In the genomic region with DNA sequence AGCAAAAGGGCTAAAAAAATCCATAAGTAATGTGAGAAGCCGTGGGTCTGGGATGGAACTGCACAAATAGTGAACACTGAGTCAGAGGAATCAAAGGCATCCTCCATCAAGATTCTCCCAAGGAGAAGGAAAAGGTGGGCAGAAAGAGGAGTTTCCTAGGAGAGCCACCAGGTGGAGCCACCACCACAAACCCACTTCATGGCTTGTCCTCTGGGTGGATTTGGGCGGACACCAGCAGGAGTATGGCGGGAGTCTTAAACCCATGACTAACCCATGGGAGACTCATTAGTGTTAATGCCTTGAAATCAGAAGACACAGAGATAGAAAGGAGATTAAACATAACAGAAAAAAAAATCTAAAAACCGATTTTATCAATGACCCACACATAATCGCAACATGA, we compare ENCODE assay signal across 8 cellular contexts.
DNase-seq lines count a peak whose midpoint lies in the region; ATAC-seq, FAIRE-seq and TF ChIP-seq lines count a peak whose summit lies in the region.

No MANE protein-coding gene starts in this region.

- H3K4me1 ChIP-seq in BE2C (no peaks in the 10 kb centered on the region), parathyroid adenoma (no peaks in the 10 kb centered on the region)

- no peaks in the 10 kb centered on the region for H3K9me3 ChIP-seq in BE2C
- no peaks in the 10 kb centered on the region for H3K9me3 ChIP-seq in parathyroid adenoma (ENCODE audit: control insufficient read depth, low read length)

- H3K27ac ChIP-seq in parathyroid adenoma: no peak overlapping the region

- no peak overlapping the region for H2AFZ ChIP-seq in parathyroid adenoma

- no peaks in the 10 kb centered on the region for H3K27me3 ChIP-seq in BE2C
- no peaks in the 10 kb centered on the region for H3K27me3 ChIP-seq in parathyroid adenoma (ENCODE audit: control insufficient read depth, insufficient read depth, low read length)

- H3K4me2 ChIP-seq in parathyroid adenoma (ENCODE audit: low read length): no peak overlapping the region

- H3K4me3 ChIP-seq in BE2C (ENCODE audit: low read depth, low read length) (no peak overlapping the region), parathyroid adenoma (ENCODE audit: low read depth, low read length) (no peak overlapping the region)

- TF ChIP-seq CTCF in BE2C (IDR thresholded peaks at IDR 0.05; ENCODE audit: low read depth, low read length): peak; percentile 69
- TF ChIP-seq CTCF in parathyroid adenoma (IDR thresholded peaks at IDR 0.05): peak; percentile 66

- TF ChIP-seq POLR2A in GM18505 (IDR thresholded peaks at IDR 0.05; ENCODE audit: borderline replicate concordance, extremely low read depth, insufficient read depth, insufficient read length): no peak

- DNase-seq in BE2C (peak; percentile 49), GM19239 (ENCODE audit: insufficient read length, low spot score) (no peak), NOMO-1 treated with dmso at 0.1 percent for 144 hours (lab: John Stamatoyannopoulos, UW; ENCODE audit: unreplicated experiment) (peak; percentile 30), activated T-helper 1 cell treated with Interleukin-2 at 50 U/mL for 16 hours (ENCODE audit: low read depth) (peak; percentile 15), fibroblast of the conjunctiva (ENCODE audit: low read depth) (peak; percentile 43), GM19240 (ENCODE audit: insufficient read length, low spot score) (no peak)

- peak; percentile 89 for FAIRE-seq in GM19239 (lab: Jason Lieb, UNC)

- no peak overlapping the region for H3K9ac ChIP-seq in parathyroid adenoma

- H3K36me3 ChIP-seq in BE2C (no peaks in the 10 kb centered on the region), parathyroid adenoma (ENCODE audit: control insufficient read depth, insufficient read depth, low read length) (no peaks in the 10 kb centered on the region)

- ATAC-seq in GM18505 (IDR thresholded peaks at IDR 0.05; ENCODE audit: unreplicated experiment): no peak

- peaks cover 3% of the 10 kb centered on the region for H3K79me2 ChIP-seq in parathyroid adenoma

Comparison
In these comparisons a context has a peak if more than half of its experiments do, and no peak if none do; other contexts are left out.
1. DNase-seq: peak in BE2C (single experiment), NOMO-1 treated with dmso at 0.1 percent for 144 hours (single experiment), activated T-helper 1 cell treated with Interleukin-2 at 50 U/mL for 16 hours (single experiment) and fibroblast of the conjunctiva (single experiment); none in GM19239 (single experiment) and GM19240 (single experiment).